Comparison of ENCODE assay signal across 1 cellular context in the genomic region with DNA sequence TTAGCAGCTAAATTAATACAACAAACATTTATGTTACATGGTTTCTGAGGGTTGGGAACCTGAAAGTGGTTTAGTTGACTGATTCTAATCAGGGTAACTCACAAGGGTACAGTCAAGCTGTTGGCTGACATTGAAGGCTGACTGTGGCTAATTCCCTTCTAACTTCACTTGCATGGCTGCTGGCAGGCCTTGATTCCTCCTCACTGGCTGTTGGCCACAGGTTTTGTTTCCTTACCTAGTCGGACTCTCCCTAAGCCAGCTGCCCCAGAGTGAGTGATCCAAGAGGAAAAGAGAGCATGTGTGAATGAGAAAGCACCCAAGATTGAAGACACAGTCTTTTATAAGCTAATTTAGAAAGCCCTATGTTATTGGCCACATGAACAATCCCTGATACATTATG.
TF ChIP-seq lines count a peak whose summit lies in the region.

No MANE protein-coding gene starts in this region.

TF ChIP-seq in WTC11, 78 proteins besides CTCF, POLR2A, EP300 and RAD21 (continued from another document):
- TF ChIP-seq, protein P1, sequence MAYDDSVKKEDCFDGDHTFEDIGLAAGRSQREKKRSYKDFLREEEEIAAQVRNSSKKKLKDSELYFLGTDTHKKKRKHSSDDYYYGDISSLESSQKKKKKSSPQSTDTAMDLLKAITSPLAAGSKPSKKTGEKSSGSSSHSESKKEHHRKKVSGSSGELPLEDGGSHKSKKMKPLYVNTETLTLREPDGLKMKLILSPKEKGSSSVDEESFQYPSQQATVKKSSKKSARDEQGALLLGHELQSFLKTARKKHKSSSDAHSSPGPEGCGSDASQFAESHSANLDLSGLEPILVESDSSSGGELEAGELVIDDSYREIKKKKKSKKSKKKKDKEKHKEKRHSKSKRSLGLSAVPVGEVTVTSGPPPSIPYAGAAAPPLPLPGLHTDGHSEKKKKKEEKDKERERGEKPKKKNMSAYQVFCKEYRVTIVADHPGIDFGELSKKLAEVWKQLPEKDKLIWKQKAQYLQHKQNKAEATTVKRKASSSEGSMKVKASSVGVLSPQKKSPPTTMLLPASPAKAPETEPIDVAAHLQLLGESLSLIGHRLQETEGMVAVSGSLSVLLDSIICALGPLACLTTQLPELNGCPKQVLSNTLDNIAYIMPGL (CRISPR knock-in tag; IDR thresholded peaks at IDR 0.05): no peak
- TF ChIP-seq JAZF1 (CRISPR knock-in tag; IDR thresholded peaks at IDR 0.05): no peak
- TF ChIP-seq, protein P2, sequence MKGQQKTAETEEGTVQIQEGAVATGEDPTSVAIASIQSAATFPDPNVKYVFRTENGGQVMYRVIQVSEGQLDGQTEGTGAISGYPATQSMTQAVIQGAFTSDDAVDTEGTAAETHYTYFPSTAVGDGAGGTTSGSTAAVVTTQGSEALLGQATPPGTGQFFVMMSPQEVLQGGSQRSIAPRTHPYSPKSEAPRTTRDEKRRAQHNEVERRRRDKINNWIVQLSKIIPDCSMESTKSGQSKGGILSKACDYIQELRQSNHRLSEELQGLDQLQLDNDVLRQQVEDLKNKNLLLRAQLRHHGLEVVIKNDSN (CRISPR knock-in tag; IDR thresholded peaks at IDR 0.05): no peak
